ENCODE assay signal across 9 cellular contexts in genomic region chr12:6494968-6495367, GRCh38. TPM values are rescaled to one million over a fixed set of nuclear protein-coding genes. Genes with fewer than 3 reads are reported as not detected.
DNase-seq lines count a peak whose midpoint lies in the region; ATAC-seq, FAIRE-seq and TF ChIP-seq lines count a peak whose summit lies in the region.
"Had no signal": no experiment of that assay in that cellular context is flagged by ENCODE, and none has a peak within 500 bp of the region (broad histone marks: within the 10 kb centered on the region; RNA-seq: fewer than 3 reads in every experiment).

No MANE protein-coding gene starts in this region.

- CTCF ChIA-PET in Caco-2 (lab: Charles Lee) (interaction anchor here (0.8 to 2.9 kb wide), 2 partner anchors 30 to 43 kb away, joined by 3 to 12 read pairs; no protein-coding TSS in a partner anchor), K562 (lab: Yijun Ruan, JAX; ENCODE audit: low intra/inter-chr PET ratio) (no interaction called here)

- H3K9me3 ChIP-seq in Caco-2 (no peaks in the 10 kb centered on the region), K562 (replicated peaks; ENCODE audit: control insufficient read depth, insufficient read depth, low read depth, low read length) (no peaks in the 10 kb centered on the region)

- DNase-seq in Caco-2 (no peak), LNCaP clone FGC (ENCODE audit: low read depth) (no peak), K562 (ENCODE audit: extremely low read depth in 1 of 4, low spot score in 3 of 4) (peak in 1 of 4 experiments; percentile 11), natural killer cell (no peak), NCI-H2107 treated with DMSO at 0.1 percent for 48 hours (lab: John Stamatoyannopoulos, UW; ENCODE audit: unreplicated experiment) (no peak), anterior cingulate cortex (lab: John Stamatoyannopoulos, UW) (no peak), DMS 273 treated with DMSO at 0.1 percent for 48 hours (lab: John Stamatoyannopoulos, UW) (no peak), hypothalamus (lab: John Stamatoyannopoulos, UW) (no peak)
- DNase-seq: NCI-H1048 had no signal

- H3K36me3 Mint-ChIP-seq in Caco-2 (ENCODE audit: insufficient read depth, unreplicated experiment) (peaks cover 74% of the 10 kb centered on the region), natural killer cell (no peaks in the 10 kb centered on the region)

- no peak for FAIRE-seq in K562 (lab: Jason Lieb, UNC)

- H3K27ac ChIP-seq in K562 (ENCODE audit: extremely low read depth, low read depth, low read length), result peak overlapping the region; percentile 86; the same call in 2 of the 3 replicates

- ATAC-seq in K562, result no peak
- no peak for ATAC-seq in natural killer cell

- H3K9me3 Mint-ChIP-seq in Caco-2 (ENCODE audit: unreplicated experiment), result no peaks in the 10 kb centered on the region
- H3K9me3 Mint-ChIP-seq in natural killer cell, result no peaks in the 10 kb centered on the region

- TF ChIP-seq RAD21 in K562 (CRISPR knock-in tag; conservative IDR thresholded peaks at IDR 0.05 in 1 of 2, IDR thresholded peaks at IDR 0.05 in 1 of 2), result no peak

- BruUV-seq in Caco-2 (replicated peaks; lab: Mats Ljungman, UMichigan) (no TSS peak), K562 (replicated peaks; lab: Mats Ljungman, UMichigan) (no TSS peak)

- 44% methylated on average over 1 of the region's 1 CpG for WGBS in K562 (ENCODE audit: insufficient coverage, low coverage, missing lambda C conversion rate)

- intact Hi-C loops in Caco-2 (cut with micrococcal nuclease; ENCODE audit: unreplicated experiment) (loop anchor here (1.0 kb wide), 2 partner anchors 39 to 72 kb away; partner anchors contain the start of gene GAPDH), K562 (cut with micrococcal nuclease) (loop anchor here (2.0 kb wide), 1 partner anchor 40 kb away; the partner anchor contains the start of gene GAPDH), natural killer cell (cut with micrococcal nuclease) (loop anchor here (1.0 to 10.0 kb wide), 3 partner anchors 25 to 190 kb away; partner anchors contain the start of genes TAPBPL, VAMP1 and ZNF384)

- no peaks in the 10 kb centered on the region for H3K27me3 ChIP-seq in Caco-2 (replicated peaks; ENCODE audit: control insufficient read depth, insufficient read depth, low read length)
- H3K27me3 ChIP-seq in K562 (ENCODE audit: control insufficient read depth in 2 of 2, insufficient read depth in 2 of 2, low read length in 2 of 2), result no peaks in the 10 kb centered on the region

- peak overlapping the region; percentile 92 for H3K4me3 Mint-ChIP-seq in Caco-2 (ENCODE audit: unreplicated experiment)
- H3K4me3 Mint-ChIP-seq in natural killer cell, result peak overlapping the region; percentile 94

- in situ Hi-C loops in K562 (cut with MboI), result no loop called here

- peak overlapping the region; percentile 89 for H3K4me2 ChIP-seq in K562 (ENCODE audit: insufficient read depth, low read length)

- H3K4me1 ChIP-seq in Caco-2 (peaks cover 12% of the 10 kb centered on the region), K562 (replicated peaks in 1 of 2; ENCODE audit: control insufficient read depth in 2 of 2, insufficient read depth in 2 of 2, low read length in 2 of 2) (peaks cover 0 to 15% of the 10 kb centered on the region in 2 experiments; a peak in 3 of 5 replicates)

- POLR2A ChIA-PET in Caco-2 (lab: Charles Lee) (interaction anchor here (0.9 to 2.4 kb wide), 2 partner anchors 34 to 39 kb away, joined by 4 to 39 read pairs; partner anchors contain the start of gene GAPDH), K562 (lab: Yijun Ruan, JAX) (interaction anchor here (0.6 to 1.0 kb wide), 3 partner anchors 34 to 186 kb away, joined by 3 read pairs; no protein-coding TSS in a partner anchor)

- H3K36me3 ChIP-seq in Caco-2 (ENCODE audit: control insufficient read depth, insufficient read depth, low read length) (peaks cover 5% of the 10 kb centered on the region), K562 (ENCODE audit: control insufficient read depth, insufficient read depth, low read length) (peaks cover 53% of the 10 kb centered on the region)

- H3K27me3 Mint-ChIP-seq in Caco-2 (ENCODE audit: insufficient read depth, unreplicated experiment), result no peaks in the 10 kb centered on the region
- no peaks in the 10 kb centered on the region for H3K27me3 Mint-ChIP-seq in natural killer cell (ENCODE audit: low read depth in 2 of 2)

- H3K9ac ChIP-seq in K562 (ENCODE audit: insufficient read depth in 1 of 2, low read depth in 2 of 2, low read length in 2 of 2), result peak overlapping the region in 1 of 2 experiments; percentile 83; a peak in 2 of 4 replicates

- no peak for TF ChIP-seq CTCF in Caco-2 (IDR thresholded peaks at IDR 0.05; ENCODE audit: insufficient read depth in 1 of 2, low read depth in 1 of 2, low read length in 1 of 2, severe bottlenecking in 1 of 2, unreplicated experiment in 1 of 2)
- TF ChIP-seq CTCF in LNCaP clone FGC (IDR thresholded peaks at IDR 0.05; ENCODE audit: control insufficient read depth, extremely low read depth, insufficient read depth), result no peak
- no peak for TF ChIP-seq CTCF in K562 (IDR thresholded peaks at IDR 0.05 in 2 of 3, conservative IDR thresholded peaks at IDR 0.05 in 1 of 3; ENCODE audit: insufficient read depth in 2 of 3, low read depth in 1 of 3, low read length in 3 of 3)
- TF ChIP-seq CTCF in natural killer cell (IDR thresholded peaks at IDR 0.05), result no peak

- no peaks in the 10 kb centered on the region for H3K9me1 ChIP-seq in K562 (ENCODE audit: control insufficient read depth, insufficient read depth, low read length)

- H3K79me2 ChIP-seq in K562 (ENCODE audit: control insufficient read depth, insufficient read depth, low read length), result peaks cover 44% of the 10 kb centered on the region

- no peak overlapping the region for H2AFZ ChIP-seq in K562 (ENCODE audit: low read depth, low read length)

- peak overlapping the region; percentile 57 for H3K4me3 ChIP-seq in Caco-2 (ENCODE audit: low read depth, low read length)
- H3K4me3 ChIP-seq in LNCaP clone FGC (ENCODE audit: low read depth, low read length), result peak overlapping the region; percentile 99
- peak overlapping the region; percentile 50 for H3K4me3 ChIP-seq in K562

- no peaks in the 10 kb centered on the region for H4K20me1 ChIP-seq in K562 (replicated peaks; ENCODE audit: control insufficient read depth, insufficient read depth, low read length)

- H3K4me1 Mint-ChIP-seq in Caco-2 (ENCODE audit: low read depth, unreplicated experiment), result peaks cover 10% of the 10 kb centered on the region
- H3K4me1 Mint-ChIP-seq in natural killer cell, result peaks cover 38% of the 10 kb centered on the region in 2 donors

- TF ChIP-seq EP300 in K562 (IDR thresholded peaks at IDR 0.05; ENCODE audit: low read length), result no peak

- TF ChIP-seq POLR2A in K562 (conservative IDR thresholded peaks at IDR 0.05), result no peak

- peak overlapping the region; percentile 96 for H3K27ac Mint-ChIP-seq in Caco-2 (ENCODE audit: unreplicated experiment)
- H3K27ac Mint-ChIP-seq in natural killer cell, result peak overlapping the region; percentile 97

RNA-seq across cellular contexts. Expression of gene NCAPD2, which starts 1.1 kb away (rescaled TPM):
- total RNA-seq in Caco-2 (2022) (204 and 218 TPM in 2 replicates), K562 (2014; rRNA removed) (88.9 and 90.9 TPM in 2 replicates), K562 (2014; rRNA removed; fragmentation: Illumina TruSeq; extraction: Trizol) (58.6 and 59.8 TPM in 2 replicates), K562 (2015; rRNA removed; fragmentation: Illumina TruSeq; extraction: Trizol) (50.6 and 55.1 TPM in 2 replicates), K562 (2021) (66.6 and 79.3 TPM in 2 replicates), natural killer cell (10 to 100 TPM; 38.8 to 53.1 (median 44.1) TPM)
- 180 and 234 TPM in 2 replicates for total RNA-seq in K562 (2011; cell fraction: chromatin; rRNA removed; ENCODE audit: low replicate concordance)
- 123 and 141 TPM in 2 replicates for total RNA-seq in K562 (2011; cell fraction: nucleolus; rRNA removed)
- 94.7 and 123 TPM in 2 replicates for total RNA-seq in K562 (2011; cell fraction: nucleoplasm; rRNA removed)
- polyA plus RNA-seq in K562 (2011; rRNA removed) (68.3 and 88.8 TPM in 2 replicates), K562 (2014; fragmentation: Illumina TruSeq; extraction: Trizol) (93.7 and 95.4 TPM in 2 replicates), K562 (2014; fragmentation: Nextera tagmentation; extraction: Ambion mirVana) (10 to 100 TPM; 16.9 to 35.5 TPM), K562 (2014; rRNA removed) (55.3 and 70.9 TPM in 2 replicates)
- 70.4 and 83.4 TPM in 2 replicates for polyA plus RNA-seq in K562 (2011; cell fraction: cytosol; rRNA removed)
- 111 and 114 TPM in 2 replicates for polyA plus RNA-seq in K562 (2011; cell fraction: nucleus; rRNA removed)
- polyA plus RNA-seq in K562 (2012), result 67.4 and 77.6 TPM in 2 replicates
- 103 and 106 TPM in 2 replicates for polyA minus RNA-seq in K562 (2011; rRNA and poly(A)+ RNA removed)
- polyA minus RNA-seq in K562 (2011; cell fraction: cytosol; rRNA and poly(A)+ RNA removed), result 93.9 and 94.0 TPM in 2 replicates
- polyA minus RNA-seq in K562 (2011; cell fraction: nucleus; rRNA and poly(A)+ RNA removed), result 52.2 and 80.1 TPM in 2 replicates

RNA-seq across cellular contexts. Expression of gene MRPL51, which starts 1.9 kb away (rescaled TPM):
- total RNA-seq in Caco-2 (2022), result 448 and 456 TPM in 2 replicates
- total RNA-seq in K562 (2011; cell fraction: chromatin; rRNA removed; ENCODE audit: low replicate concordance), result 10.4 and 15.7 TPM in 2 replicates
- 12.9 and 13.3 TPM in 2 replicates for total RNA-seq in K562 (2011; cell fraction: nucleolus; rRNA removed)
- total RNA-seq in K562 (2011; cell fraction: nucleoplasm; rRNA removed), result 14.3 and 21.4 TPM in 2 replicates
- 135 and 152 TPM in 2 replicates for total RNA-seq in K562 (2014; rRNA removed)
- total RNA-seq in K562 (2014; rRNA removed; fragmentation: Illumina TruSeq; extraction: Trizol), result 254 and 288 TPM in 2 replicates
- 177 and 199 TPM in 2 replicates for total RNA-seq in K562 (2015; rRNA removed; fragmentation: Illumina TruSeq; extraction: Trizol)
- 205 and 208 TPM in 2 replicates for total RNA-seq in K562 (2021)
- 87.9 and 127 TPM in 2 replicates for polyA plus RNA-seq in K562 (2011; rRNA removed)
- 56.4 and 93.3 TPM in 2 replicates for polyA plus RNA-seq in K562 (2011; cell fraction: cytosol; rRNA removed)
- 27.8 and 39.6 TPM in 2 replicates for polyA plus RNA-seq in K562 (2011; cell fraction: nucleus; rRNA removed)
- polyA plus RNA-seq in K562 (2012), result 103 and 291 TPM in 2 replicates
- 198 and 214 TPM in 2 replicates for polyA plus RNA-seq in K562 (2014; fragmentation: Illumina TruSeq; extraction: Trizol)
- polyA plus RNA-seq in K562 (2014; fragmentation: Nextera tagmentation; extraction: Ambion mirVana), result 100 to 1,000 TPM; 669 to 727 TPM
- polyA plus RNA-seq in K562 (2014; rRNA removed), result 220 and 267 TPM in 2 replicates
- polyA minus RNA-seq in K562 (2011; rRNA and poly(A)+ RNA removed), result 38.3 and 43.0 TPM in 2 replicates
- polyA minus RNA-seq in K562 (2011; cell fraction: cytosol; rRNA and poly(A)+ RNA removed), result 21.7 and 23.6 TPM in 2 replicates
- polyA minus RNA-seq in K562 (2011; cell fraction: nucleus; rRNA and poly(A)+ RNA removed), result 6.9 and 14.4 TPM in 2 replicates
- total RNA-seq in natural killer cell, result 10 to 100 TPM; 32.8 to 48.3 (median 45.4) TPM

RNA-seq across cellular contexts. Expression of gene VAMP1, which starts 24.5 kb away (rescaled TPM):
- total RNA-seq in Caco-2 (2022) (8.4 and 9.7 TPM in 2 replicates), K562 (2014; rRNA removed) (3.1 and 10.2 TPM in 2 replicates), K562 (2014; rRNA removed; fragmentation: Illumina TruSeq; extraction: Trizol) (2.2 and 2.6 TPM in 2 replicates), K562 (2015; rRNA removed; fragmentation: Illumina TruSeq; extraction: Trizol) (2.4 and 2.7 TPM in 2 replicates), K562 (2021) (4.2 and 5.3 TPM in 2 replicates), natural killer cell (10 to 100 TPM; 81.0 to 84.3 (median 83.8) TPM)
- total RNA-seq in K562 (2011; cell fraction: chromatin; rRNA removed; ENCODE audit: low replicate concordance), result 13.0 and 25.0 TPM in 2 replicates
- 12.3 and 12.6 TPM in 2 replicates for total RNA-seq in K562 (2011; cell fraction: nucleolus; rRNA removed)
- 13.8 and 23.0 TPM in 2 replicates for total RNA-seq in K562 (2011; cell fraction: nucleoplasm; rRNA removed)
- polyA plus RNA-seq in K562 (2011; rRNA removed) (8.0 and 8.9 TPM in 2 replicates), K562 (2014; fragmentation: Illumina TruSeq; extraction: Trizol) (5.1 and 5.8 TPM in 2 replicates), K562 (2014; fragmentation: Nextera tagmentation; extraction: Ambion mirVana) (1 to 10 TPM in 1 of 2 experiments, under 1 TPM in 1; 0.76 to 1.1 TPM), K562 (2014; rRNA removed) (11.9 and 13.2 TPM in 2 replicates)
- 6.6 and 8.8 TPM in 2 replicates for polyA plus RNA-seq in K562 (2011; cell fraction: cytosol; rRNA removed)
- polyA plus RNA-seq in K562 (2011; cell fraction: nucleus; rRNA removed), result 48.7 and 90.0 TPM in 2 replicates
- polyA plus RNA-seq in K562 (2012), result 5.2 and 9.0 TPM in 2 replicates
- polyA minus RNA-seq in K562 (2011; rRNA and poly(A)+ RNA removed), result 5.7 and 6.1 TPM in 2 replicates
- polyA minus RNA-seq in K562 (2011; cell fraction: cytosol; rRNA and poly(A)+ RNA removed), result 3.9 and 5.2 TPM in 2 replicates
- 6.1 and 6.6 TPM in 2 replicates for polyA minus RNA-seq in K562 (2011; cell fraction: nucleus; rRNA and poly(A)+ RNA removed)

RNA-seq across cellular contexts. Expression of gene GAPDH, which starts 39.3 kb away (rescaled TPM):
- 4,975 and 5,337 TPM in 2 replicates for total RNA-seq in Caco-2 (2022)
- total RNA-seq in K562 (2011; cell fraction: chromatin; rRNA removed; ENCODE audit: low replicate concordance), result 324 and 835 TPM in 2 replicates
- total RNA-seq in K562 (2011; cell fraction: nucleolus; rRNA removed), result 1,325 and 1,372 TPM in 2 replicates
- total RNA-seq in K562 (2011; cell fraction: nucleoplasm; rRNA removed), result 1,230 and 2,004 TPM in 2 replicates
- 3,419 and 4,659 TPM in 2 replicates for total RNA-seq in K562 (2014; rRNA removed)
- 1,716 and 2,206 TPM in 2 replicates for total RNA-seq in K562 (2014; rRNA removed; fragmentation: Illumina TruSeq; extraction: Trizol)
- 2,578 and 2,581 TPM in 2 replicates for total RNA-seq in K562 (2015; rRNA removed; fragmentation: Illumina TruSeq; extraction: Trizol)
- total RNA-seq in K562 (2021), result 2,702 and 2,817 TPM in 2 replicates
- 6,793 and 8,605 TPM in 2 replicates for polyA plus RNA-seq in K562 (2011; rRNA removed)
- 11,989 and 13,919 TPM in 2 replicates for polyA plus RNA-seq in K562 (2011; cell fraction: cytosol; rRNA removed)
- 3,294 and 3,587 TPM in 2 replicates for polyA plus RNA-seq in K562 (2011; cell fraction: nucleus; rRNA removed)
- 3,686 and 3,892 TPM in 2 replicates for polyA plus RNA-seq in K562 (2012)
- 5,553 and 5,658 TPM in 2 replicates for polyA plus RNA-seq in K562 (2014; fragmentation: Illumina TruSeq; extraction: Trizol)
- 1,000 to 10,000 TPM; 5,813 to 6,029 TPM for polyA plus RNA-seq in K562 (2014; fragmentation: Nextera tagmentation; extraction: Ambion mirVana)
- 3,855 and 4,217 TPM in 2 replicates for polyA plus RNA-seq in K562 (2014; rRNA removed)
- 4,964 and 5,506 TPM in 2 replicates for polyA minus RNA-seq in K562 (2011; rRNA and poly(A)+ RNA removed)
- polyA minus RNA-seq in K562 (2011; cell fraction: cytosol; rRNA and poly(A)+ RNA removed), result 4,077 and 4,335 TPM in 2 replicates
- 565 and 1,075 TPM in 2 replicates for polyA minus RNA-seq in K562 (2011; cell fraction: nucleus; rRNA and poly(A)+ RNA removed)
- 100 to 1,000 TPM; 606 to 729 (median 642) TPM for total RNA-seq in natural killer cell

RNA-seq across cellular contexts. Expression of gene TAPBPL, which starts 43.1 kb away (rescaled TPM):
- total RNA-seq in Caco-2 (2022) (9.1 and 9.7 TPM in 2 replicates), K562 (2014; rRNA removed) (0.37 and 0.64 TPM in 2 replicates), K562 (2014; rRNA removed; fragmentation: Illumina TruSeq; extraction: Trizol) (0.26 and 0.65 TPM in 2 replicates), K562 (2015; rRNA removed; fragmentation: Illumina TruSeq; extraction: Trizol) (1.3 and 1.6 TPM in 2 replicates), K562 (2021) (0.65 and 1.3 TPM in 2 replicates), natural killer cell (10 to 100 TPM; 43.0 to 51.4 (median 46.9) TPM)
- total RNA-seq in K562 (2011; cell fraction: chromatin; rRNA removed; ENCODE audit: low replicate concordance), result 1.4 and 2.5 TPM in 2 replicates
- 1.8 and 3.3 TPM in 2 replicates for total RNA-seq in K562 (2011; cell fraction: nucleolus; rRNA removed)
- total RNA-seq in K562 (2011; cell fraction: nucleoplasm; rRNA removed), result 1.8 and 3.9 TPM in 2 replicates
- polyA plus RNA-seq in K562 (2011; rRNA removed) (0.32 and 0.61 TPM in 2 replicates), K562 (2014; fragmentation: Illumina TruSeq; extraction: Trizol) (0.39 and 0.58 TPM in 2 replicates), K562 (2014; fragmentation: Nextera tagmentation; extraction: Ambion mirVana) (under 1 TPM; 0.29 to 0.31 TPM), K562 (2014; rRNA removed) (0.45 and 1.4 TPM in 2 replicates)
- polyA plus RNA-seq in K562 (2011; cell fraction: cytosol; rRNA removed), result 0.83 and 0.96 TPM in 2 replicates
- polyA plus RNA-seq in K562 (2011; cell fraction: nucleus; rRNA removed), result 0.73 and 0.98 TPM in 2 replicates
- 2.2 and 5.1 TPM in 2 replicates for polyA plus RNA-seq in K562 (2012)
- polyA minus RNA-seq in K562 (2011; rRNA and poly(A)+ RNA removed), result 0.18 and 0.33 TPM in 2 replicates
- polyA minus RNA-seq in K562 (2011; cell fraction: cytosol; rRNA and poly(A)+ RNA removed), result not detected in 2 replicates
- 0.40 and 0.89 TPM in 2 replicates for polyA minus RNA-seq in K562 (2011; cell fraction: nucleus; rRNA and poly(A)+ RNA removed)
